In genomic region chr17:65057520-65058075, GRCh38 we compare ENCODE assay signal across 8 cellular contexts. TPM values are rescaled to one million over a fixed set of nuclear protein-coding genes. Genes with fewer than 3 reads are reported as not detected.
DNase-seq lines count a peak whose midpoint lies in the region; ATAC-seq, FAIRE-seq and TF ChIP-seq lines count a peak whose summit lies in the region.

No MANE protein-coding gene starts in this region.

- peak overlapping the region; percentile 99 for H3K9ac ChIP-seq in mesenchymal stem cell (ENCODE audit: low read length)

- peak overlapping the region; percentile 8 for H4K8ac ChIP-seq in mesenchymal stem cell (ENCODE audit: low read length)

- H3K4me1 Mint-ChIP-seq in activated naive CD4-positive, alpha-beta T cell treated with anti-CD3 and anti-CD28 coated beads for 36 hours (ENCODE audit: low read depth): peaks cover 25% of the 10 kb centered on the region
- H3K4me1 Mint-ChIP-seq in type B pancreatic cell (ENCODE audit: unreplicated experiment): peaks cover 43% of the 10 kb centered on the region

- no peaks in the 10 kb centered on the region for H3K27me3 Mint-ChIP-seq in activated naive CD4-positive, alpha-beta T cell treated with anti-CD3 and anti-CD28 coated beads for 36 hours (ENCODE audit: low read depth)
- no peaks in the 10 kb centered on the region for H3K27me3 Mint-ChIP-seq in type B pancreatic cell

- no peaks in the 10 kb centered on the region for H3K9me3 ChIP-seq in mesenchymal stem cell (ENCODE audit: control insufficient read depth, low read length)

- no peak for DNase-seq in activated naive CD4-positive, alpha-beta T cell treated with anti-CD3 and anti-CD28 coated beads for 36 hours
- DNase-seq in activated naive CD4-positive, alpha-beta T cell (lab: John Stamatoyannopoulos, UW): no peak
- DNase-seq in bronchial epithelial cell (ENCODE audit: low read depth): peak; percentile 66
- peak; percentile 66 for DNase-seq in mesenchymal stem cell
- peak; percentile 51 for DNase-seq in type B pancreatic cell (ENCODE audit: extremely low spot score, unreplicated experiment)
- no peak for DNase-seq in AG08395 (ENCODE audit: low spot score)
- DNase-seq in DMS 273 treated with DMSO at 0.1 percent for 48 hours (lab: John Stamatoyannopoulos, UW): no peak

- H3K4me3 ChIP-seq in bronchial epithelial cell (ENCODE audit: low read depth, low read length) (no peak overlapping the region), mesenchymal stem cell (ENCODE audit: insufficient read depth in 1 of 2, low read depth in 1 of 2, low read length in 2 of 2) (peak overlapping the region in 1 of 2 experiments; percentile 83)

- no peak overlapping the region for H3K4me2 ChIP-seq in mesenchymal stem cell (ENCODE audit: low read length, poor library complexity, severe bottlenecking)

- no peak overlapping the region for H3K14ac ChIP-seq in mesenchymal stem cell (ENCODE audit: low read length in 2 of 2)

- no peak for FAIRE-seq in bronchial epithelial cell (lab: Jason Lieb, UNC)

- no peak overlapping the region for H2BK5ac ChIP-seq in mesenchymal stem cell (ENCODE audit: low read depth, low read length, poor library complexity, severe bottlenecking)

- no peak overlapping the region for H3K23ac ChIP-seq in mesenchymal stem cell (ENCODE audit: low read length in 2 of 2)

- H2BK12ac ChIP-seq in mesenchymal stem cell (ENCODE audit: low read length in 2 of 2): peak overlapping the region in 1 of 2 experiments; percentile 78

- H3K4ac ChIP-seq in mesenchymal stem cell (ENCODE audit: low read depth in 1 of 2, low read length in 2 of 2): peak overlapping the region in 1 of 2 experiments; percentile 2

- H3K36me3 ChIP-seq in bronchial epithelial cell (ENCODE audit: control insufficient read depth, insufficient read depth, low read length): peaks cover 2% of the 10 kb centered on the region
- peaks cover 3 to 8% of the 10 kb centered on the region in 2 experiments for H3K36me3 ChIP-seq in mesenchymal stem cell (ENCODE audit: control insufficient read depth in 1 of 2, insufficient read depth in 2 of 2, low read depth in 1 of 2, low read length in 2 of 2)

- peaks cover 1% of the 10 kb centered on the region for H3K79me1 ChIP-seq in mesenchymal stem cell (replicated peaks; ENCODE audit: low read length, poor library complexity, severe bottlenecking)

- H3K9me3 Mint-ChIP-seq in activated naive CD4-positive, alpha-beta T cell treated with anti-CD3 and anti-CD28 coated beads for 36 hours: no peaks in the 10 kb centered on the region
- no peaks in the 10 kb centered on the region for H3K9me3 Mint-ChIP-seq in type B pancreatic cell

- H2BK120ac ChIP-seq in mesenchymal stem cell (ENCODE audit: low read depth, low read length): no peak overlapping the region

- no peaks in the 10 kb centered on the region for H3K27me3 ChIP-seq in bronchial epithelial cell (ENCODE audit: control insufficient read depth, insufficient read depth, low read length)
- no peaks in the 10 kb centered on the region for H3K27me3 ChIP-seq in mesenchymal stem cell (ENCODE audit: control insufficient read depth in 1 of 2, insufficient read depth in 1 of 2, low read length in 2 of 2)

- peak overlapping the region; percentile 55 for H2BK15ac ChIP-seq in mesenchymal stem cell (ENCODE audit: low read depth, poor library complexity, severe bottlenecking)

- intact Hi-C loops in activated naive CD4-positive, alpha-beta T cell treated with anti-CD3 and anti-CD28 coated beads for 36 hours (cut with micrococcal nuclease): loop anchor here (1.0 to 10.0 kb wide), 4 partner anchors 43 to 553 kb away; partner anchors contain the start of genes CEP95, DDX5 and RGS9

- TF ChIP-seq CTCF in bronchial epithelial cell (IDR thresholded peaks at IDR 0.05; ENCODE audit: insufficient read depth, low read length, severe bottlenecking) (no peak), type B pancreatic cell (conservative IDR thresholded peaks at IDR 0.05) (no peak)

- peaks cover 29% of the 10 kb centered on the region for H3K36me3 Mint-ChIP-seq in activated naive CD4-positive, alpha-beta T cell treated with anti-CD3 and anti-CD28 coated beads for 36 hours (ENCODE audit: low read depth)
- H3K36me3 Mint-ChIP-seq in type B pancreatic cell: peaks cover 9% of the 10 kb centered on the region

- H2AK5ac ChIP-seq in mesenchymal stem cell (ENCODE audit: low read length, severe bottlenecking): peak overlapping the region; percentile 55

- peaks cover 12% of the 10 kb centered on the region for H3K4me1 ChIP-seq in mesenchymal stem cell (ENCODE audit: control insufficient read depth, insufficient read depth, low read depth, low read length)

- peak overlapping the region; percentile 96 for H3K27ac Mint-ChIP-seq in activated naive CD4-positive, alpha-beta T cell treated with anti-CD3 and anti-CD28 coated beads for 36 hours
- H3K27ac Mint-ChIP-seq in type B pancreatic cell: peak overlapping the region; percentile 83

- no peak for ATAC-seq in HG02938 (IDR thresholded peaks at IDR 0.05; ENCODE audit: unreplicated experiment)

- WGBS in mesenchymal stem cell: 73% methylated on average over 13 of the region's 17 CpGs

- H2AFZ ChIP-seq in mesenchymal stem cell (ENCODE audit: low read depth, low read length): no peak overlapping the region

- no peak overlapping the region for H4K91ac ChIP-seq in mesenchymal stem cell (ENCODE audit: low read length)

- H3K27ac ChIP-seq in mesenchymal stem cell (ENCODE audit: low read length, poor library complexity, severe bottlenecking): peak overlapping the region; percentile 54

- H3K4me3 Mint-ChIP-seq in activated naive CD4-positive, alpha-beta T cell treated with anti-CD3 and anti-CD28 coated beads for 36 hours: peak overlapping the region; percentile 91
- H3K4me3 Mint-ChIP-seq in type B pancreatic cell: peak overlapping the region; percentile 92

- CTCF ChIA-PET in activated naive CD4-positive, alpha-beta T cell treated with anti-CD3 and anti-CD28 coated beads for 36 hours (lab: Charles Lee): interaction anchor here (2.0 kb wide), 1 partner anchor 17 kb away, joined by 4 read pairs; no protein-coding TSS in a partner anchor

- H3K18ac ChIP-seq in mesenchymal stem cell (ENCODE audit: low read depth in 1 of 2, low read length in 2 of 2): peak overlapping the region; percentile 37 to 40

RNA-seq across cellular contexts. Expression of gene GNA13, which starts 1.1 kb away (rescaled TPM):
- total RNA-seq in activated naive CD4-positive, alpha-beta T cell treated with anti-CD3 and anti-CD28 coated beads for 36 hours: 10 to 100 TPM; 42.4 to 44.9 TPM
- total RNA-seq in bronchial epithelial cell: 37.5 and 51.6 TPM in 2 replicates
- polyA plus RNA-seq in mesenchymal stem cell (2013, experiment 1 of 2): 45.4 TPM
- 47.9 TPM for polyA plus RNA-seq in mesenchymal stem cell (2013, experiment 2 of 2)
- 36.0 and 43.3 TPM in 2 replicates for total RNA-seq in type B pancreatic cell (ENCODE audit: low replicate concordance)

Comparison
In these comparisons a context has a peak if more than half of its experiments do, and no peak if none do; other contexts are left out.
1. DNase-seq: peak in bronchial epithelial cell (single experiment), mesenchymal stem cell (single experiment) and type B pancreatic cell (single experiment); none in activated naive CD4-positive, alpha-beta T cell treated with anti-CD3 and anti-CD28 coated beads for 36 hours (single experiment), activated naive CD4-positive, alpha-beta T cell (0 of 4), AG08395 (single experiment) and DMS 273 treated with DMSO at 0.1 percent for 48 hours (single experiment).